Comparison of ENCODE assay signal across 22 cellular contexts in the genomic region with DNA sequence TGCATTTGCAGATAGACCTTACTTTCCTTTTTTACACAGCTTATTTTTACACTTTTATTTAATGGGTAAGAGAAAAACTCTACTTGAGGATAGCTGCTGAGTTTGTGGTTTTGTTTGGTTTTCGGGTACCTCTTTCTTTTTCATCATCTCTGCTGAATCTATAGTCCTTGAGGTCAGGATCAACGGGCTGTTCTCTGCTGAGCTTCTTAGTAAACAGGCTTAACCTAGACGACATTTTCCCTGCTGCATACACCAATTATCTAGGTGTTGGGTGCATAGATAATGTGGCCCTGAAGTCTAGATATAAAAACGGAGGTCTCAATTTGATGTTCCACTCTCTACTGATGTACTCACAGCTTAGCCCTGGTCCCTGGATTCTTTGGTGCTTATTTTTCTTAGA.
"Had no signal": no experiment of that assay in that cellular context is flagged by ENCODE, and none has a peak within 500 bp of the region (broad histone marks: within the 10 kb centered on the region; RNA-seq: fewer than 3 reads in every experiment).

No MANE protein-coding gene starts in this region.

- H3K36me3 ChIP-seq: MG63 had no signal

- FAIRE-seq: RCC 7860 had no signal

- DNase-seq: Karpas-422, KBM-7, MG63, NCI-H1092 treated with DMSO at 0.1 percent for 48 hours, NCI-H1436, NCI-H187, NCI-H2029, NCI-H2081 treated with DMSO at 0.1 percent for 48 hours, NCI-H2171, NCI-H226, NCI-H446, NCI-H510A, NCI-H524 treated with DMSO at 0.1 percent for 48 hours, NCI-H69, NCI-H774, Right ventricle myocardium superior, RPMI8226, SIG-M5, SK-N-SH, SW 1271, T-helper 1 cell had no signal

- H3K4me2 ChIP-seq: SK-N-SH had no signal

- H3K9me3 ChIP-seq: MG63, SK-N-SH had no signal

- H3K9me2 ChIP-seq: SK-N-SH had no signal

- H3K4me3 ChIP-seq: MG63 had no signal

- H3K9ac ChIP-seq: SK-N-SH had no signal

- H3K27me3 ChIP-seq: MG63 had no signal
